15 cellular contexts compared by ENCODE assay signal in the genomic region with DNA sequence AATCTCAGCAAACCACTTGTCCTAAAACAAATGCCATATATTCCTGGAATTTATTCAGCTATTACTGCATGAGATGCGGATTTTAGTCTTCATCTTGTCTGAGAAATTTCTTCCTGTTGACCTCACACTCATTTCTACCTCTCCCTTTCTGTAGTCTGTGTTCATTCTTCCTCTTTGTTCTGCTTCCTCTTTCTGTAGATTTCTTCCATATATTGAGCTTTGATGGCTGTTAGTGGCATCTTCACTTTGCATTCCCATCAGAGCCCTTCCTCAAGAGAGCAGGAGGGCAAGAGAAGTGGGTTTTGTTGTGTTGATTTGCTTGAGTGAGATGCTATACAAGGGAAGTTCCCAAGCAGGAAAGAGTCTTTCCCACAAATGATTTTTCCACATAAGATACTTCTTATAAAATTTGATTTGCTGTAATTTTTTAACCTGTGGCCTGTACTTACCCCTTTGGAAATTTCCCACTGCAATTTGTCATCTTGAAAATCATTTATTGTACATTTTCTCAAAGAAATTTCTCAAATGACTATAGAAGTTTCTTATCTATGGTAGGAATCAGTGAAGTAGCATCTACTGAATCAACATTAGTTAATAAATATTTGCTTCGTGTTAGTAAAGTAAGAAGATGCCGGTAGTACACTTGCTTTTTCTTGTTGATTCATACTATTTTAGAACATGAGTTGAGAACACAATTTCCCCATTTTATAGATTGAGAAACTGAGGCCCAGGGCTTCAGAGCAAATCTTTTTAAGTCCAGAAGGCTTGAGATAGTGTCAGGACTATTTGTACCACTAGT. TPM values are rescaled to one million over a fixed set of nuclear protein-coding genes. Genes with fewer than 3 reads are reported as not detected.
A peak's percentile ranks its signal among the peaks of the same experiment; 100 is the strongest.
DNase-seq lines count a peak whose midpoint lies in the region; ATAC-seq and TF ChIP-seq lines count a peak whose summit lies in the region.
"Had no signal": no experiment of that assay in that cellular context is flagged by ENCODE, and none has a peak within 500 bp of the region (broad histone marks: within the 10 kb centered on the region; RNA-seq: fewer than 3 reads in every experiment).

No MANE protein-coding gene starts in this region.

- 0 out of 2 replicates have a peak, but pooled peaks cover 6% of the 10 kb centered on the region for H4K20me1 ChIP-seq in SK-N-SH (ENCODE audit: insufficient read depth)

- POLR2A ChIA-PET in SK-N-SH (lab: Yijun Ruan, JAX) = no interaction called here

- no peaks in the 10 kb centered on the region for H3K9me2 ChIP-seq in SK-N-SH

- peak; percentile 24 to 68 for DNase-seq in Kasumi-1 (lab: John Stamatoyannopoulos, UW)
- DNase-seq in endodermal cell = no peak
- no peak for DNase-seq in sigmoid colon
- DNase-seq in SK-N-SH = no peak
- DNase-seq in ecto neural progenitor cell (ENCODE audit: low spot score) = no peak
- DNase-seq: activated CD4-positive, alpha-beta T cell treated with anti-CD3 and anti-CD28 coated beads for 4 hours; Caco-2; immature natural killer cell; NCI-H1417; nucleus accumbens; stimulated activated CD4-positive, alpha-beta T cell treated with anti-CD3 and anti-CD28 coated beads, Interleukin-4, amount 100 ng/mL, for 1 hour; trophoblast cell had no signal

- no peak overlapping the region for H3K4me2 ChIP-seq in SK-N-SH

- peak overlapping the region; percentile 41 for H3K27ac Mint-ChIP-seq in endodermal cell

- TF ChIP-seq POLR2A in sigmoid colon (IDR thresholded peaks at IDR 0.05) = no peak

- H3K36me3 ChIP-seq in endodermal cell (ENCODE audit: control insufficient read depth, insufficient read depth, low read length) = peaks cover 43% of the 10 kb centered on the region
- peaks cover 0 to 10% (median 0%) of the 10 kb centered on the region in 4 donors for H3K36me3 ChIP-seq in sigmoid colon
- peaks cover 5 to 17% of the 10 kb centered on the region in 2 experiments for H3K36me3 ChIP-seq in SK-N-SH (replicated peaks in 1 of 2; ENCODE audit: control insufficient read depth in 1 of 2, insufficient read depth in 2 of 2, low read length in 1 of 2)

- H3K4me1 ChIP-seq in endodermal cell (ENCODE audit: control insufficient read depth, insufficient read depth, low read length) (no peaks in the 10 kb centered on the region), sigmoid colon (peaks cover 0 to 27% (median 23%) of the 10 kb centered on the region in 4 donors), SK-N-SH (ENCODE audit: control insufficient read depth in 1 of 2, insufficient read depth in 2 of 2, low read depth in 1 of 2, low read length in 1 of 2) (peaks cover 9 to 26% of the 10 kb centered on the region in 2 experiments)
- H3K4me1 ChIP-seq: Caco-2 had no signal

- H3K27me3 Mint-ChIP-seq in endodermal cell (ENCODE audit: insufficient read depth) = no peaks in the 10 kb centered on the region

- H3K36me3 Mint-ChIP-seq in endodermal cell (ENCODE audit: low read depth) = peaks cover 27% of the 10 kb centered on the region

- H3K9me3 Mint-ChIP-seq in endodermal cell = no peaks in the 10 kb centered on the region
- H3K9me3 Mint-ChIP-seq: immature natural killer cell had no signal

- TF ChIP-seq EP300 in sigmoid colon (IDR thresholded peaks at IDR 0.05) (no peak), SK-N-SH (IDR thresholded peaks at IDR 0.05; ENCODE audit: borderline replicate concordance in 1 of 2, low read depth in 1 of 2, low read length in 1 of 2) (no peak)

- ATAC-seq in GM18502 (IDR thresholded peaks at IDR 0.05; ENCODE audit: poor library complexity, unreplicated experiment) = peak; percentile 43
- ATAC-seq in GM21786 (IDR thresholded peaks at IDR 0.05; ENCODE audit: unreplicated experiment) = peak; percentile 34
- no peak for ATAC-seq in GM18520 (IDR thresholded peaks at IDR 0.05; ENCODE audit: unreplicated experiment)

- CTCF ChIA-PET in SK-N-SH (lab: Yijun Ruan, JAX) = no interaction called here

- no peak overlapping the region for H3K9ac ChIP-seq in endodermal cell (ENCODE audit: extremely low read depth, low read length, poor library complexity, severe bottlenecking)
- no peak overlapping the region for H3K9ac ChIP-seq in SK-N-SH

- 98 to 100% methylated on average over 1 to 3 of the region's 3 CpGs for WGBS in endodermal cell (ENCODE audit: insufficient coverage in 1 of 2, insufficient read length in 1 of 2), 2 experiments
- WGBS in sigmoid colon, 2 donors = 88 to 90% methylated on average over 3 of the region's 3 CpGs
- 90% methylated on average over 3 of the region's 3 CpGs for WGBS in SK-N-SH (ENCODE audit: low lambda C conversion rate)

- no peak overlapping the region for H2AFZ ChIP-seq in SK-N-SH (ENCODE audit: low read depth)

- peaks cover 16% of the 10 kb centered on the region for H3K4me1 Mint-ChIP-seq in endodermal cell

- peaks cover 29% of the 10 kb centered on the region for H3F3A ChIP-seq in SK-N-SH (replicated peaks; ENCODE audit: insufficient read depth)

- TF ChIP-seq CTCF in endodermal cell (conservative IDR thresholded peaks at IDR 0.05) (no peak), sigmoid colon (IDR thresholded peaks at IDR 0.05) (no peak), SK-N-SH (IDR thresholded peaks at IDR 0.05) (no peak)

- H3K9me3 ChIP-seq in endodermal cell (ENCODE audit: control insufficient read depth, low read length) (no peaks in the 10 kb centered on the region), sigmoid colon (no peaks in the 10 kb centered on the region), SK-N-SH (no peaks in the 10 kb centered on the region)
- H3K9me3 ChIP-seq: Caco-2 had no signal

- H3K27ac ChIP-seq in endodermal cell (ENCODE audit: low read depth, low read length) (no peak overlapping the region), sigmoid colon (no peak overlapping the region), SK-N-SH (ENCODE audit: low read depth in 2 of 2, low read length in 1 of 2) (no peak overlapping the region)

- intact Hi-C loops in sigmoid colon (cut with DNase I) = loop anchor here (5.0 kb wide), 1 partner anchor 43 kb away; a partner anchor contains a TSS

- H3K27me3 ChIP-seq in endodermal cell (ENCODE audit: control insufficient read depth, insufficient read depth, low read length, poor library complexity, severe bottlenecking) (no peaks in the 10 kb centered on the region), sigmoid colon (no peaks in the 10 kb centered on the region), SK-N-SH (ENCODE audit: insufficient read depth) (no peaks in the 10 kb centered on the region)

- no peak overlapping the region for H3K4me3 Mint-ChIP-seq in endodermal cell
- H3K4me3 Mint-ChIP-seq: immature natural killer cell had no signal

- no peak for TF ChIP-seq RAD21 in SK-N-SH (IDR thresholded peaks at IDR 0.05; ENCODE audit: low read length)

- H3K79me2 ChIP-seq in SK-N-SH (ENCODE audit: insufficient read depth) = peaks cover 37% of the 10 kb centered on the region

- no peak overlapping the region for H3K4me3 ChIP-seq in endodermal cell (ENCODE audit: low read length)
- H3K4me3 ChIP-seq in sigmoid colon = no peak overlapping the region
- H3K4me3 ChIP-seq in SK-N-SH (ENCODE audit: low read depth in 2 of 2, low read length in 1 of 2) = no peak overlapping the region

TF ChIP-seq in SK-N-SH, 30 proteins besides CTCF, POLR2A, EP300 and RAD21 (continues in another document):
- TF ChIP-seq MEF2A (IDR thresholded peaks at IDR 0.05; ENCODE audit: borderline replicate concordance, low read depth) = no peak
- TF ChIP-seq CHD2 (IDR thresholded peaks at IDR 0.05; ENCODE audit: low read length, partially characterized antibody) = no peak
- no peak for TF ChIP-seq TAF1 (IDR thresholded peaks at IDR 0.05; ENCODE audit: borderline replicate concordance, low read depth, low read length)
- no peak for TF ChIP-seq MXI1 (IDR thresholded peaks at IDR 0.05; ENCODE audit: low read depth, low read length)
- TF ChIP-seq EZH2phosphoT487 (IDR thresholded peaks at IDR 0.05; ENCODE audit: borderline replicate concordance, low read depth) = no peak
- TF ChIP-seq RFX5 (IDR thresholded peaks at IDR 0.05; ENCODE audit: low read length) = no peak
- TF ChIP-seq, protein P1, sequence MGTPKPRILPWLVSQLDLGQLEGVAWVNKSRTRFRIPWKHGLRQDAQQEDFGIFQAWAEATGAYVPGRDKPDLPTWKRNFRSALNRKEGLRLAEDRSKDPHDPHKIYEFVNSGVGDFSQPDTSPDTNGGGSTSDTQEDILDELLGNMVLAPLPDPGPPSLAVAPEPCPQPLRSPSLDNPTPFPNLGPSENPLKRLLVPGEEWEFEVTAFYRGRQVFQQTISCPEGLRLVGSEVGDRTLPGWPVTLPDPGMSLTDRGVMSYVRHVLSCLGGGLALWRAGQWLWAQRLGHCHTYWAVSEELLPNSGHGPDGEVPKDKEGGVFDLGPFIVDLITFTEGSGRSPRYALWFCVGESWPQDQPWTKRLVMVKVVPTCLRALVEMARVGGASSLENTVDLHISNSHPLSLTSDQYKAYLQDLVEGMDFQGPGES (IDR thresholded peaks at IDR 0.05; ENCODE audit: low read depth, low read length) = no peak
- TF ChIP-seq POLR2AphosphoS5 (IDR thresholded peaks at IDR 0.05; ENCODE audit: low read depth, low read length) = no peak
- TF ChIP-seq, protein P2, sequence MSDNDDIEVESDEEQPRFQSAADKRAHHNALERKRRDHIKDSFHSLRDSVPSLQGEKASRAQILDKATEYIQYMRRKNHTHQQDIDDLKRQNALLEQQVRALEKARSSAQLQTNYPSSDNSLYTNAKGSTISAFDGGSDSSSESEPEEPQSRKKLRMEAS (IDR thresholded peaks at IDR 0.05; ENCODE audit: low read depth) = no peak
- no peak for TF ChIP-seq ELF1 (IDR thresholded peaks at IDR 0.05)
- TF ChIP-seq, protein P3, sequence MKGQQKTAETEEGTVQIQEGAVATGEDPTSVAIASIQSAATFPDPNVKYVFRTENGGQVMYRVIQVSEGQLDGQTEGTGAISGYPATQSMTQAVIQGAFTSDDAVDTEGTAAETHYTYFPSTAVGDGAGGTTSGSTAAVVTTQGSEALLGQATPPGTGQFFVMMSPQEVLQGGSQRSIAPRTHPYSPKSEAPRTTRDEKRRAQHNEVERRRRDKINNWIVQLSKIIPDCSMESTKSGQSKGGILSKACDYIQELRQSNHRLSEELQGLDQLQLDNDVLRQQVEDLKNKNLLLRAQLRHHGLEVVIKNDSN (IDR thresholded peaks at IDR 0.05; ENCODE audit: borderline replicate concordance, low read depth) = no peak
- TF ChIP-seq SIN3A (IDR thresholded peaks at IDR 0.05; ENCODE audit: borderline replicate concordance, low read depth, low read length) = no peak
- TF ChIP-seq JUND (IDR thresholded peaks at IDR 0.05) = no peak
- TF ChIP-seq FOXM1 (IDR thresholded peaks at IDR 0.05; ENCODE audit: low read depth) = no peak
- TF ChIP-seq GABPA (IDR thresholded peaks at IDR 0.05; ENCODE audit: low read depth) = no peak
- TF ChIP-seq RCOR1 (IDR thresholded peaks at IDR 0.05; ENCODE audit: low read length) = no peak

RNA-seq across cellular contexts. Expression of a gene that starts 43.8 kb away (rescaled TPM):
- total RNA-seq in endodermal cell = 100 to 1,000 TPM in 1 of 2 donors, 10 to 100 TPM in 1; 82.8 to 105 TPM
- 33.1 TPM for polyA plus RNA-seq in endodermal cell (2013, experiment 1 of 2)
- 31.5 TPM for polyA plus RNA-seq in endodermal cell (2013, experiment 2 of 2)
- total RNA-seq in sigmoid colon = 10 to 100 TPM; 22.7 to 79.2 (median 27.5) TPM
- 10 to 100 TPM in 1 of 3 donors, 1 to 10 TPM in 2; 4.6 to 12.7 (median 9.0) TPM for polyA plus RNA-seq in sigmoid colon
- polyA plus RNA-seq in SK-N-SH (2012; rRNA removed) = 6.8 and 7.1 TPM in 2 replicates
- 6.1 and 7.1 TPM in 2 replicates for polyA plus RNA-seq in SK-N-SH (2012; cell fraction: cytosol; rRNA removed)
- 21.1 and 27.5 TPM in 2 replicates for polyA plus RNA-seq in SK-N-SH (2012; cell fraction: nucleus; rRNA removed)

Comparison
In these comparisons a context has a peak if more than half of its experiments do, and no peak if none do; other contexts are left out.
1. DNase-seq: peak in Kasumi-1 (2 of 2); none in endodermal cell (single experiment), sigmoid colon (single experiment), SK-N-SH (single experiment) and ecto neural progenitor cell (single experiment).